In genomic region chr10:47165711-47166404, GRCh38 we compare ENCODE assay signal across 8 cellular contexts.
A peak's percentile ranks its signal among the peaks of the same experiment; 100 is the strongest.
DNase-seq lines count a peak whose midpoint lies in the region; ATAC-seq and TF ChIP-seq lines count a peak whose summit lies in the region.

No MANE protein-coding gene starts in this region.

- H3K4me3 ChIP-seq in SK-N-MC: peak overlapping the region; percentile 55
- peak overlapping the region in 5 of 7 experiments; percentile 9 to 24 (median 22) for H3K4me3 ChIP-seq in skin epidermis

- no peak for ATAC-seq in GM21737 (IDR thresholded peaks at IDR 0.05; ENCODE audit: unreplicated experiment)

- POLR2A ChIA-PET in RWPE1 (lab: Yijun Ruan, JAX; ENCODE audit: low non-redundant PET): no interaction called here

- H3K36me3 ChIP-seq in SK-N-MC (ENCODE audit: insufficient read depth, low read length): no peaks in the 10 kb centered on the region

- DNase-seq in AG08396 (ENCODE audit: low spot score) (peak; percentile 21), SK-N-MC (ENCODE audit: low read depth, low spot score) (peak; percentile 53), amygdala (lab: John Stamatoyannopoulos, UW) (peak in 37 of 56 donors; percentile 20 to 70 (median 40)), hepatic stellate cell (ENCODE audit: low spot score) (peak; percentile 36), RWPE1 (ENCODE audit: low spot score) (no peak), ecto neural progenitor cell (ENCODE audit: low spot score) (no peak)

- no peak overlapping the region for H3K9ac ChIP-seq in SK-N-MC (ENCODE audit: insufficient read length)

- CTCF ChIA-PET in RWPE1 (lab: Yijun Ruan, JAX): no interaction called here

- no peak for TF ChIP-seq CTCF in RWPE1 (conservative IDR thresholded peaks at IDR 0.05; ENCODE audit: low read depth)

- H3K9me3 ChIP-seq in SK-N-MC (ENCODE audit: low read depth, low read length): no peaks in the 10 kb centered on the region

- H3K27ac ChIP-seq in SK-N-MC (peak overlapping the region; percentile 50), skin epidermis (peak overlapping the region in 16 of 21 experiments; percentile 20 to 74 (median 64)), RWPE1 (no peak overlapping the region)

Comparison
In these comparisons a context has a peak if more than half of its experiments do, and no peak if none do; other contexts are left out.
1. DNase-seq: peak in AG08396 (single experiment), SK-N-MC (single experiment), amygdala (37 of 56) and hepatic stellate cell (single experiment); none in RWPE1 (single experiment) and ecto neural progenitor cell (single experiment).